Comparison of ENCODE assay signal across 8 cellular contexts in the genomic region with DNA sequence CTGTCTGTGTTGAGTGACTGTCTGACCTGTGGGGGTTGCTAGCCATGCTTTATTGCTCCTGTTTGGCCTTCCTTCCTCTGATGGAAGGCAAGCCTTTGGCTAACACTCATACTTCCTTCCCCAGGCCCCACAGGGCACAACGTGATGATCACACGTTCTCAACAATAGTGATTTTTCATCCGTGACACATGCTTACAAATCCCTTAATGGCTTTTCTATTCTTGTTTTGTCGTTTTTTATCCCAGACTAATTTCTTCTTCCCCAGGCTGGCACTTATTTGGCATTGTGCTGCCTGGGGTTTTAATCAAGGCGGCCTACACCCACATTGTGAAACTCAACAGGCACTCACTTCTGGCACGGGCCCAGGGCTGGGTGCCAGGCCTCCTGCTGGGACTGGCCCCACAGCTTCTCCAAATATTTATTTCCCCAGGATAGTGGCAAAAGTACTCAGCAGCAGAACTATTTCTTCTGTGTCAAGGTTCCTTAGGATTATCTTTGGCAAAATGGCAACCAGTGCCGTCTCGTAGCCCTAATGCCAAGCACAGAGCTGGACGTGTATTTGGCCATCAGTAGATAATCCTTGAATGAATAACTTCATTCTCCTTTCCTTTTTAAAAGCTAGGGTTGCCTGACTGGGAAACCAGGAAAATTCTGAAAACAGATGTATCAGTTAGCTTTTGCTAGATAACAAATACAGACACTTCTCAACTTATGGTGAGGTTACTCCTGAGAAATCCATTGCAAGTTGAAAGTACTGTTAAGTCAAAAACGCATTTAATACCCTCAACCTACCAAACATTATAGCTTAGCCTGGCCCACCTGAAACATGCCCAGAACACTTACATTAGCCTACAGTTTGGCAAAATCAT. TPM values are rescaled to one million over a fixed set of nuclear protein-coding genes. Genes with fewer than 3 reads are reported as not detected.
DNase-seq lines count a peak whose midpoint lies in the region; ATAC-seq and TF ChIP-seq lines count a peak whose summit lies in the region.

No MANE protein-coding gene starts in this region.

- peaks cover 22 to 98% (median 81%) of the 10 kb centered on the region in 4 donors for H3K4me1 Mint-ChIP-seq in CD4-positive, CD25-positive, alpha-beta regulatory T cell
- peaks cover 90% of the 10 kb centered on the region for H3K4me1 Mint-ChIP-seq in activated CD8-positive, alpha-beta T cell treated with anti-CD3 and anti-CD28 coated beads, Interleukin-2, amount 10 ng/mL, durations not matched to agents 7 days and 5 days (ENCODE audit: low read depth)

- TF ChIP-seq CTCF in KMS-11 (conservative IDR thresholded peaks at IDR 0.05; ENCODE audit: low read depth, low read length): no peak

- H3K79me2 ChIP-seq in KMS-11 (ENCODE audit: insufficient read depth, low read depth): peaks cover 66% of the 10 kb centered on the region

- no peak overlapping the region for H3K4me3 ChIP-seq in CD4-positive, CD25-positive, alpha-beta regulatory T cell (ENCODE audit: low read depth, low read length)
- H3K4me3 ChIP-seq in KMS-11 (IDR thresholded peaks at IDR 0.05; ENCODE audit: insufficient read depth, low read depth, low read length) (no peak overlapping the region), skin epidermis (no peak overlapping the region)

- peak overlapping the region; percentile 95 to 99 (median 97) for H3K27ac Mint-ChIP-seq in CD4-positive, CD25-positive, alpha-beta regulatory T cell
- peak overlapping the region; percentile 95 for H3K27ac Mint-ChIP-seq in activated CD8-positive, alpha-beta T cell treated with anti-CD3 and anti-CD28 coated beads, Interleukin-2, amount 10 ng/mL, durations not matched to agents 7 days and 5 days

- intact Hi-C loops in cardiac septum (cut with DNase I): no loop called here

- H3K27me3 Mint-ChIP-seq in CD4-positive, CD25-positive, alpha-beta regulatory T cell: no peaks in the 10 kb centered on the region
- no peaks in the 10 kb centered on the region for H3K27me3 Mint-ChIP-seq in activated CD8-positive, alpha-beta T cell treated with anti-CD3 and anti-CD28 coated beads, Interleukin-2, amount 10 ng/mL, durations not matched to agents 7 days and 5 days (ENCODE audit: low read depth)

- H2AFZ ChIP-seq in KMS-11 (ENCODE audit: low read depth): no peak overlapping the region

- CTCF ChIA-PET in activated CD8-positive, alpha-beta T cell treated with anti-CD3 and anti-CD28 coated beads, Interleukin-2, amount 10 ng/mL, durations not matched to agents 7 days and 5 days (lab: Charles Lee): interaction anchor here (2.2 to 8.7 kb wide), 7 partner anchors 10 to 46 kb away, joined by 7 to 83 read pairs (median 21); no protein-coding TSS in a partner anchor

- ATAC-seq in CD4-positive, CD25-positive, alpha-beta regulatory T cell (ENCODE audit: low read depth in 2 of 2): no peak
- no peak for ATAC-seq in activated CD8-positive, alpha-beta T cell treated with anti-CD3 and anti-CD28 coated beads, Interleukin-2, amount 10 ng/mL, durations not matched to agents 7 days and 5 days

- H4K20me1 ChIP-seq in KMS-11 (ENCODE audit: insufficient read depth): no peaks in the 10 kb centered on the region

- H3K4me2 ChIP-seq in KMS-11: peak overlapping the region; percentile 98

- H3K9me3 ChIP-seq in CD4-positive, CD25-positive, alpha-beta regulatory T cell (ENCODE audit: control insufficient read depth in 2 of 2, low read length in 2 of 2): no peaks in the 10 kb centered on the region

- DNase-seq in CD4-positive, CD25-positive, alpha-beta regulatory T cell: no peak
- DNase-seq in activated CD8-positive, alpha-beta T cell treated with anti-CD3 and anti-CD28 coated beads, Interleukin-2, amount 10 ng/mL, durations not matched to agents 7 days and 5 days: peak; percentile 18
- DNase-seq in cardiac septum (ENCODE audit: low spot score) (peak; percentile 90), GM19240 (ENCODE audit: insufficient read length, low spot score) (no peak), NCI-H524 treated with DMSO at 0.1 percent for 48 hours (lab: John Stamatoyannopoulos, UW) (no peak)
- no peak for DNase-seq in activated effector memory CD4-positive, alpha-beta T cell treated with Interleukin-2 at 50 U/mL for 16 hours

- H3K36me3 ChIP-seq in CD4-positive, CD25-positive, alpha-beta regulatory T cell (ENCODE audit: control insufficient read depth, insufficient read depth, low read length): no peaks in the 10 kb centered on the region
- no peaks in the 10 kb centered on the region for H3K36me3 ChIP-seq in KMS-11 (ENCODE audit: insufficient read depth)

- H3K9ac ChIP-seq in KMS-11: peak overlapping the region; percentile 19; the same call in 1 of the 2 replicates

- H3K4me3 Mint-ChIP-seq in CD4-positive, CD25-positive, alpha-beta regulatory T cell: peak overlapping the region; percentile 22 to 75 (median 28)
- no peak overlapping the region for H3K4me3 Mint-ChIP-seq in activated CD8-positive, alpha-beta T cell treated with anti-CD3 and anti-CD28 coated beads, Interleukin-2, amount 10 ng/mL, durations not matched to agents 7 days and 5 days

- POLR2A ChIA-PET in activated CD8-positive, alpha-beta T cell treated with anti-CD3 and anti-CD28 coated beads, Interleukin-2, amount 10 ng/mL, durations not matched to agents 7 days and 5 days (lab: Charles Lee): interaction anchor here (1.0 to 3.6 kb wide), 4 partner anchors 8 to 51 kb away, joined by 3 to 34 read pairs (median 16); no protein-coding TSS in a partner anchor

- peaks cover 9% of the 10 kb centered on the region for H3K36me3 Mint-ChIP-seq in CD4-positive, CD25-positive, alpha-beta regulatory T cell
- peaks cover 27% of the 10 kb centered on the region for H3K36me3 Mint-ChIP-seq in activated CD8-positive, alpha-beta T cell treated with anti-CD3 and anti-CD28 coated beads, Interleukin-2, amount 10 ng/mL, durations not matched to agents 7 days and 5 days (ENCODE audit: low read depth)

- H3K4me1 ChIP-seq in CD4-positive, CD25-positive, alpha-beta regulatory T cell (ENCODE audit: control insufficient read depth, insufficient read depth, low read length, poor library complexity, severe bottlenecking): peaks cover 95% of the 10 kb centered on the region
- peaks cover 95% of the 10 kb centered on the region for H3K4me1 ChIP-seq in KMS-11 (ENCODE audit: low read depth, poor library complexity, severe bottlenecking)

- H3K9me3 Mint-ChIP-seq in CD4-positive, CD25-positive, alpha-beta regulatory T cell: no peaks in the 10 kb centered on the region
- H3K9me3 Mint-ChIP-seq in activated CD8-positive, alpha-beta T cell treated with anti-CD3 and anti-CD28 coated beads, Interleukin-2, amount 10 ng/mL, durations not matched to agents 7 days and 5 days (ENCODE audit: insufficient read depth): no peaks in the 10 kb centered on the region

- peak overlapping the region; percentile 84 for H3K27ac ChIP-seq in CD4-positive, CD25-positive, alpha-beta regulatory T cell (ENCODE audit: insufficient read depth, low read length, poor library complexity, severe bottlenecking)
- H3K27ac ChIP-seq in KMS-11: peak overlapping the region; percentile 95
- H3K27ac ChIP-seq in skin epidermis: peak overlapping the region in 18 of 21 experiments; percentile 10 to 84 (median 66)

- no peaks in the 10 kb centered on the region for H3K27me3 ChIP-seq in CD4-positive, CD25-positive, alpha-beta regulatory T cell (ENCODE audit: control insufficient read depth, insufficient read depth, low read length)
- no peaks in the 10 kb centered on the region for H3K27me3 ChIP-seq in KMS-11 (ENCODE audit: insufficient read depth, low read depth)

RNA-seq across cellular contexts. Expression of a gene that starts 30.6 kb away (rescaled TPM):
- total RNA-seq in CD4-positive, CD25-positive, alpha-beta regulatory T cell: 77.3 TPM
- polyA plus RNA-seq in CD4-positive, CD25-positive, alpha-beta regulatory T cell: 100 to 1,000 TPM; 141 to 231 (median 171) TPM
- 10 to 100 TPM; 38.3 to 42.3 TPM for total RNA-seq in activated CD8-positive, alpha-beta T cell treated with anti-CD3 and anti-CD28 coated beads, Interleukin-2, amount 10 ng/mL, durations not matched to agents 7 days and 5 days
- 4.0 TPM for total RNA-seq in cardiac septum

Comparison
In these comparisons a context has a peak if more than half of its experiments do, and no peak if none do; other contexts are left out.
1. DNase-seq: peak in activated CD8-positive, alpha-beta T cell treated with anti-CD3 and anti-CD28 coated beads, Interleukin-2, amount 10 ng/mL, durations not matched to agents 7 days and 5 days (single experiment) and cardiac septum (single experiment); none in CD4-positive, CD25-positive, alpha-beta regulatory T cell (0 of 3), GM19240 (single experiment), NCI-H524 treated with DMSO at 0.1 percent for 48 hours (single experiment) and activated effector memory CD4-positive, alpha-beta T cell treated with Interleukin-2 at 50 U/mL for 16 hours (single experiment).
2. Peak in every context shown above with its lines, with median percentiles within 50 percentile points of each other: H3K27ac ChIP-seq.